In the genomic region with DNA sequence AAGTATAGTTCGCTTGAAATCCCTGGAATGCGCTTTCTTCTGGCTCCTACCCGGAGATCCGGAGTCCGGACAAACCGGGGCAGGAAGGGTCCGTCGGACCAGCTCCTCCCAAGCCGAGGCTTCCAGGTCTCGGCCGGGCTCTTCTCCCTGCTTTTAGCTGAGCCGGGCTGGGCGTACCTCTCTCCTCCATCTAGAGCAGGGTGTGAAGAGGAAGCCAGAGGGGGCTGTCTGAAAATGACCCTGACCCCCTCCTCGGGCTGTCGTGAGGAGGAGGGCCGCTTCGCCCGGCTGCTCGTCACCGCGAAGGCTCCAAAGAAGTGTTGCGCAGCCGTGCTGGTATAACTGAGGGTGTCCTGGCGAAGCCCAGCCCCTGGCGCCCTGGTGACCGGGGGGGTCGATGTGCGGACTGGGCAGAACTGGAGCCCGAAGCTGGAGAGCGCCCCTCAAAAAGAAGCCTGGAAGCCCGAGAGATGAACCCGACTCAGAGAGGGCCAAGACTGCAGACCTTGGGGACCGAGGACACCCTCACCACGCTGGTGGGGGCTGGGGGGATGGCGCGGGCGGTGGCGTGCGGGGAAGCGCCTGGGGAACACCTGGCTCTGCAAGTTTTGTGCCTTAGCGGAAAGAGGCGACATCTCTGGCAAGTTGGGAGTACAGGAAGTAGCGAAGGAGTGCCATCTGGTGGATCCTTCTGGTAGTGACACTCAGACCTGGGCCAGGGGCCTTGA, we compare ENCODE assay signal across 1 cellular context.
TF ChIP-seq lines count a peak whose summit lies in the region.

No MANE protein-coding gene starts in this region.

TF ChIP-seq in HepG2, 621 proteins besides CTCF, POLR2A, EP300 and RAD21 (continued from another document and continues in another):
- TF ChIP-seq, protein P1, sequence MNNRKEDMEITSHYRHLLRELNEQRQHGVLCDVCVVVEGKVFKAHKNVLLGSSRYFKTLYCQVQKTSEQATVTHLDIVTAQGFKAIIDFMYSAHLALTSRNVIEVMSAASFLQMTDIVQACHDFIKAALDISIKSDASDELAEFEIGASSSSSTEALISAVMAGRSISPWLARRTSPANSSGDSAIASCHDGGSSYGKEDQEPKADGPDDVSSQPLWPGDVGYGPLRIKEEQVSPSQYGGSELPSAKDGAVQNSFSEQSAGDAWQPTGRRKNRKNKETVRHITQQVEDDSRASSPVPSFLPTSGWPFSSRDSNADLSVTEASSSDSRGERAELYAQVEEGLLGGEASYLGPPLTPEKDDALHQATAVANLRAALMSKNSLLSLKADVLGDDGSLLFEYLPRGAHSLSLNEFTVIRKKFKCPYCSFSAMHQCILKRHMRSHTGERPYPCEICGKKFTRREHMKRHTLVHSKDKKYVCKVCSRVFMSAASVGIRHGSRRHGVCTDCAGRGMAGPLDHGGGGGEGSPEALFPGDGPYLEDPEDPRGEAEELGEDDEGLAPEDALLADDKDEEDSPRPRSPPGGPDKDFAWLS (CRISPR knock-in tag; IDR thresholded peaks at IDR 0.05; ENCODE audit: borderline replicate concordance) = no peak
- TF ChIP-seq ZBTB8A (CRISPR knock-in tag; IDR thresholded peaks at IDR 0.05; ENCODE audit: borderline replicate concordance, low read depth) (no peak), ZNF674 (CRISPR knock-in tag; IDR thresholded peaks at IDR 0.05; ENCODE audit: low read depth) (no peak), ARHGAP35 (CRISPR knock-in tag; IDR thresholded peaks at IDR 0.05; ENCODE audit: borderline replicate concordance) (no peak), HES4 (CRISPR knock-in tag; IDR thresholded peaks at IDR 0.05; ENCODE audit: borderline replicate concordance) (no peak), FOXK1 (CRISPR knock-in tag; IDR thresholded peaks at IDR 0.05; ENCODE audit: borderline replicate concordance, low read depth) (no peak), MIXL1 (CRISPR knock-in tag; IDR thresholded peaks at IDR 0.05) (no peak; the same call in 1 of the 2 replicates), DPF2 (CRISPR knock-in tag; IDR thresholded peaks at IDR 0.05; ENCODE audit: borderline replicate concordance, low read depth) (no peak), TMF1 (CRISPR knock-in tag; IDR thresholded peaks at IDR 0.05; ENCODE audit: low read depth) (no peak), ZNF451 (CRISPR knock-in tag; IDR thresholded peaks at IDR 0.05) (0 out of 2 replicates have a peak, but pooled peaks have one; percentile 26), ZNF484 (CRISPR knock-in tag; IDR thresholded peaks at IDR 0.05; ENCODE audit: borderline replicate concordance, low read depth) (no peak), ZSCAN9 (CRISPR knock-in tag; IDR thresholded peaks at IDR 0.05; ENCODE audit: borderline replicate concordance) (no peak), PLRG1 (conservative IDR thresholded peaks at IDR 0.05) (no peak), MED8 (CRISPR knock-in tag; IDR thresholded peaks at IDR 0.05; ENCODE audit: insufficient replicate concordance) (no peak), TEAD2 (CRISPR knock-in tag; IDR thresholded peaks at IDR 0.05) (no peak)
- TF ChIP-seq, protein P2, sequence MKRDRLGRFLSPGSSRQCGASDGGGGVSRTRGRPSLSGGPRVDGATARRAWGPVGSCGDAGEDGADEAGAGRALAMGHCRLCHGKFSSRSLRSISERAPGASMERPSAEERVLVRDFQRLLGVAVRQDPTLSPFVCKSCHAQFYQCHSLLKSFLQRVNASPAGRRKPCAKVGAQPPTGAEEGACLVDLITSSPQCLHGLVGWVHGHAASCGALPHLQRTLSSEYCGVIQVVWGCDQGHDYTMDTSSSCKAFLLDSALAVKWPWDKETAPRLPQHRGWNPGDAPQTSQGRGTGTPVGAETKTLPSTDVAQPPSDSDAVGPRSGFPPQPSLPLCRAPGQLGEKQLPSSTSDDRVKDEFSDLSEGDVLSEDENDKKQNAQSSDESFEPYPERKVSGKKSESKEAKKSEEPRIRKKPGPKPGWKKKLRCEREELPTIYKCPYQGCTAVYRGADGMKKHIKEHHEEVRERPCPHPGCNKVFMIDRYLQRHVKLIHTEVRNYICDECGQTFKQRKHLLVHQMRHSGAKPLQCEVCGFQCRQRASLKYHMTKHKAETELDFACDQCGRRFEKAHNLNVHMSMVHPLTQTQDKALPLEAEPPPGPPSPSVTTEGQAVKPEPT (CRISPR knock-in tag; IDR thresholded peaks at IDR 0.05; ENCODE audit: low read depth) = no peak
- TF ChIP-seq, protein P3, sequence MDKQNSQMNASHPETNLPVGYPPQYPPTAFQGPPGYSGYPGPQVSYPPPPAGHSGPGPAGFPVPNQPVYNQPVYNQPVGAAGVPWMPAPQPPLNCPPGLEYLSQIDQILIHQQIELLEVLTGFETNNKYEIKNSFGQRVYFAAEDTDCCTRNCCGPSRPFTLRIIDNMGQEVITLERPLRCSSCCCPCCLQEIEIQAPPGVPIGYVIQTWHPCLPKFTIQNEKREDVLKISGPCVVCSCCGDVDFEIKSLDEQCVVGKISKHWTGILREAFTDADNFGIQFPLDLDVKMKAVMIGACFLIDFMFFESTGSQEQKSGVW (CRISPR knock-in tag; IDR thresholded peaks at IDR 0.05; ENCODE audit: borderline replicate concordance) = no peak
- TF ChIP-seq, protein P4, sequence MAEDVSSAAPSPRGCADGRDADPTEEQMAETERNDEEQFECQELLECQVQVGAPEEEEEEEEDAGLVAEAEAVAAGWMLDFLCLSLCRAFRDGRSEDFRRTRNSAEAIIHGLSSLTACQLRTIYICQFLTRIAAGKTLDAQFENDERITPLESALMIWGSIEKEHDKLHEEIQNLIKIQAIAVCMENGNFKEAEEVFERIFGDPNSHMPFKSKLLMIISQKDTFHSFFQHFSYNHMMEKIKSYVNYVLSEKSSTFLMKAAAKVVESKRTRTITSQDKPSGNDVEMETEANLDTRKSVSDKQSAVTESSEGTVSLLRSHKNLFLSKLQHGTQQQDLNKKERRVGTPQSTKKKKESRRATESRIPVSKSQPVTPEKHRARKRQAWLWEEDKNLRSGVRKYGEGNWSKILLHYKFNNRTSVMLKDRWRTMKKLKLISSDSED (CRISPR knock-in tag; IDR thresholded peaks at IDR 0.05) = no peak
- TF ChIP-seq, protein P5, sequence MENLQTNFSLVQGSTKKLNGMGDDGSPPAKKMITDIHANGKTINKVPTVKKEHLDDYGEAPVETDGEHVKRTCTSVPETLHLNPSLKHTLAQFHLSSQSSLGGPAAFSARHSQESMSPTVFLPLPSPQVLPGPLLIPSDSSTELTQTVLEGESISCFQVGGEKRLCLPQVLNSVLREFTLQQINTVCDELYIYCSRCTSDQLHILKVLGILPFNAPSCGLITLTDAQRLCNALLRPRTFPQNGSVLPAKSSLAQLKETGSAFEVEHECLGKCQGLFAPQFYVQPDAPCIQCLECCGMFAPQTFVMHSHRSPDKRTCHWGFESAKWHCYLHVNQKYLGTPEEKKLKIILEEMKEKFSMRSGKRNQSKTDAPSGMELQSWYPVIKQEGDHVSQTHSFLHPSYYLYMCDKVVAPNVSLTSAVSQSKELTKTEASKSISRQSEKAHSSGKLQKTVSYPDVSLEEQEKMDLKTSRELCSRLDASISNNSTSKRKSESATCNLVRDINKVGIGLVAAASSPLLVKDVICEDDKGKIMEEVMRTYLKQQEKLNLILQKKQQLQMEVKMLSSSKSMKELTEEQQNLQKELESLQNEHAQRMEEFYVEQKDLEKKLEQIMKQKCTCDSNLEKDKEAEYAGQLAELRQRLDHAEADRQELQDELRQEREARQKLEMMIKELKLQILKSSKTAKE (CRISPR knock-in tag; IDR thresholded peaks at IDR 0.05; ENCODE audit: borderline replicate concordance) = no peak
- TF ChIP-seq, protein P6, sequence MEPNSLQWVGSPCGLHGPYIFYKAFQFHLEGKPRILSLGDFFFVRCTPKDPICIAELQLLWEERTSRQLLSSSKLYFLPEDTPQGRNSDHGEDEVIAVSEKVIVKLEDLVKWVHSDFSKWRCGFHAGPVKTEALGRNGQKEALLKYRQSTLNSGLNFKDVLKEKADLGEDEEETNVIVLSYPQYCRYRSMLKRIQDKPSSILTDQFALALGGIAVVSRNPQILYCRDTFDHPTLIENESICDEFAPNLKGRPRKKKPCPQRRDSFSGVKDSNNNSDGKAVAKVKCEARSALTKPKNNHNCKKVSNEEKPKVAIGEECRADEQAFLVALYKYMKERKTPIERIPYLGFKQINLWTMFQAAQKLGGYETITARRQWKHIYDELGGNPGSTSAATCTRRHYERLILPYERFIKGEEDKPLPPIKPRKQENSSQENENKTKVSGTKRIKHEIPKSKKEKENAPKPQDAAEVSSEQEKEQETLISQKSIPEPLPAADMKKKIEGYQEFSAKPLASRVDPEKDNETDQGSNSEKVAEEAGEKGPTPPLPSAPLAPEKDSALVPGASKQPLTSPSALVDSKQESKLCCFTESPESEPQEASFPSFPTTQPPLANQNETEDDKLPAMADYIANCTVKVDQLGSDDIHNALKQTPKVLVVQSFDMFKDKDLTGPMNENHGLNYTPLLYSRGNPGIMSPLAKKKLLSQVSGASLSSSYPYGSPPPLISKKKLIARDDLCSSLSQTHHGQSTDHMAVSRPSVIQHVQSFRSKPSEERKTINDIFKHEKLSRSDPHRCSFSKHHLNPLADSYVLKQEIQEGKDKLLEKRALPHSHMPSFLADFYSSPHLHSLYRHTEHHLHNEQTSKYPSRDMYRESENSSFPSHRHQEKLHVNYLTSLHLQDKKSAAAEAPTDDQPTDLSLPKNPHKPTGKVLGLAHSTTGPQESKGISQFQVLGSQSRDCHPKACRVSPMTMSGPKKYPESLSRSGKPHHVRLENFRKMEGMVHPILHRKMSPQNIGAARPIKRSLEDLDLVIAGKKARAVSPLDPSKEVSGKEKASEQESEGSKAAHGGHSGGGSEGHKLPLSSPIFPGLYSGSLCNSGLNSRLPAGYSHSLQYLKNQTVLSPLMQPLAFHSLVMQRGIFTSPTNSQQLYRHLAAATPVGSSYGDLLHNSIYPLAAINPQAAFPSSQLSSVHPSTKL (CRISPR knock-in tag; IDR thresholded peaks at IDR 0.05) = no peak
- TF ChIP-seq, protein P7, sequence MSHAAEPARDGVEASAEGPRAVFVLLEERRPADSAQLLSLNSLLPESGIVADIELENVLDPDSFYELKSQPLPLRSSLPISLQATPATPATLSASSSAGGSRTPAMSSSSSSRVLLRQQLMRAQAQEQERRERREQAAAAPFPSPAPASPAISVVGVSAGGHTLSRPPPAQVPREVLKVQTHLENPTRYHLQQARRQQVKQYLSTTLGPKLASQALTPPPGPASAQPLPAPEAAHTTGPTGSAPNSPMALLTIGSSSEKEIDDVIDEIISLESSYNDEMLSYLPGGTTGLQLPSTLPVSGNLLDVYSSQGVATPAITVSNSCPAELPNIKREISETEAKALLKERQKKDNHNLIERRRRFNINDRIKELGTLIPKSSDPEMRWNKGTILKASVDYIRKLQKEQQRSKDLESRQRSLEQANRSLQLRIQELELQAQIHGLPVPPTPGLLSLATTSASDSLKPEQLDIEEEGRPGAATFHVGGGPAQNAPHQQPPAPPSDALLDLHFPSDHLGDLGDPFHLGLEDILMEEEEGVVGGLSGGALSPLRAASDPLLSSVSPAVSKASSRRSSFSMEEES (CRISPR knock-in tag; IDR thresholded peaks at IDR 0.05) = no peak
- TF ChIP-seq, protein P8, sequence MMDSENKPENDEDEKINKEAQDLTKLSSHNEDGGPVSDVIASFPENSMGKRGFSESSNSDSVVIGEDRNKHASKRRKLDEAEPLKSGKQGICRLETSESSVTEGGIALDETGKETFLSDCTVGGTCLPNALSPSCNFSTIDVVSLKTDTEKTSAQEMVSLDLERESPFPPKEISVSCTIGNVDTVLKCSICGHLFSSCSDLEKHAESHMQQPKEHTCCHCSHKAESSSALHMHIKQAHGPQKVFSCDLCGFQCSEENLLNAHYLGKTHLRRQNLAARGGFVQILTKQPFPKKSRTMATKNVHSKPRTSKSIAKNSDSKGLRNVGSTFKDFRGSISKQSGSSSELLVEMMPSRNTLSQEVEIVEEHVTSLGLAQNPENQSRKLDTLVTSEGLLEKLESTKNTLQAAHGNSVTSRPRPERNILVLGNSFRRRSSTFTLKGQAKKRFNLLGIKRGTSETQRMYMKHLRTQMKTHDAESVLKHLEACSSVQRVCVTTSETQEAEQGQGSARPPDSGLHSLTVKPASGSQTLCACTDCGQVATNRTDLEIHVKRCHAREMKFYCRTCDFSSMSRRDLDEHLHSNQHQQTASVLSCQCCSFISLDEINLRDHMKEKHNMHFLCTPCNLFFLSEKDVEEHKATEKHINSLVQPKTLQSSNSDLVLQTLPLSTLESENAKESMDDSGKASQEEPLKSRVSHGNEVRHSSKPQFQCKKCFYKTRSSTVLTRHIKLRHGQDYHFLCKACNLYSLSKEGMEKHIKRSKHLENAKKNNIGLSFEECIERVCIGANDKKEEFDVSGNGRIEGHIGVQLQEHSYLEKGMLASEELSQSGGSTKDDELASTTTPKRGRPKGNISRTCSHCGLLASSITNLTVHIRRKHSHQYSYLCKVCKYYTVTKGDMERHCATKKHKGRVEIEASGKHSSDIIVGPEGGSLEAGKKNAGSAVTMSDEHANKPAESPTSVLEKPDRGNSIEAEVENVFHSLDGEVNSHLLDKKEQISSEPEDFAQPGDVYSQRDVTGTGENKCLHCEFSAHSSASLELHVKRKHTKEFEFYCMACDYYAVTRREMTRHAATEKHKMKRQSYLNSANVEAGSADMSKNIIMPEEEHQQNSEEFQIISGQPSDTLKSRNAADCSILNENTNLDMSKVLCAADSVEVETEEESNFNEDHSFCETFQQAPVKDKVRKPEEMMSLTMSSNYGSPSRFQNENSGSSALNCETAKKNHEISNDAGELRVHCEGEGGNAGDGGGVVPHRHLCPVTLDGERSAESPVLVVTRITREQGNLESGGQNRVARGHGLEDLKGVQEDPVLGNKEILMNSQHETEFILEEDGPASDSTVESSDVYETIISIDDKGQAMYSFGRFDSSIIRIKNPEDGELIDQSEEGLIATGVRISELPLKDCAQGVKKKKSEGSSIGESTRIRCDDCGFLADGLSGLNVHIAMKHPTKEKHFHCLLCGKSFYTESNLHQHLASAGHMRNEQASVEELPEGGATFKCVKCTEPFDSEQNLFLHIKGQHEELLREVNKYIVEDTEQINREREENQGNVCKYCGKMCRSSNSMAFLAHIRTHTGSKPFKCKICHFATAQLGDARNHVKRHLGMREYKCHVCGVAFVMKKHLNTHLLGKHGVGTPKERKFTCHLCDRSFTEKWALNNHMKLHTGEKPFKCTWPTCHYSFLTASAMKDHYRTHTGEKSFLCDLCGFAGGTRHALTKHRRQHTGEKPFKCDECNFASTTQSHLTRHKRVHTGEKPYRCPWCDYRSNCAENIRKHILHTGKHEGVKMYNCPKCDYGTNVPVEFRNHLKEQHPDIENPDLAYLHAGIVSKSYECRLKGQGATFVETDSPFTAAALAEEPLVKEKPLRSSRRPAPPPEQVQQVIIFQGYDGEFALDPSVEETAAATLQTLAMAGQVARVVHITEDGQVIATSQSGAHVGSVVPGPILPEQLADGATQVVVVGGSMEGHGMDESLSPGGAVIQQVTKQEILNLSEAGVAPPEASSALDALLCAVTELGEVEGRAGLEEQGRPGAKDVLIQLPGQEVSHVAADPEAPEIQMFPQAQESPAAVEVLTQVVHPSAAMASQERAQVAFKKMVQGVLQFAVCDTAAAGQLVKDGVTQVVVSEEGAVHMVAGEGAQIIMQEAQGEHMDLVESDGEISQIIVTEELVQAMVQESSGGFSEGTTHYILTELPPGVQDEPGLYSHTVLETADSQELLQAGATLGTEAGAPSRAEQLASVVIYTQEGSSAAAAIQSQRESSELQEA (CRISPR knock-in tag; IDR thresholded peaks at IDR 0.05; ENCODE audit: not compliant biosample characterization) = no peak
- TF ChIP-seq, protein P9, sequence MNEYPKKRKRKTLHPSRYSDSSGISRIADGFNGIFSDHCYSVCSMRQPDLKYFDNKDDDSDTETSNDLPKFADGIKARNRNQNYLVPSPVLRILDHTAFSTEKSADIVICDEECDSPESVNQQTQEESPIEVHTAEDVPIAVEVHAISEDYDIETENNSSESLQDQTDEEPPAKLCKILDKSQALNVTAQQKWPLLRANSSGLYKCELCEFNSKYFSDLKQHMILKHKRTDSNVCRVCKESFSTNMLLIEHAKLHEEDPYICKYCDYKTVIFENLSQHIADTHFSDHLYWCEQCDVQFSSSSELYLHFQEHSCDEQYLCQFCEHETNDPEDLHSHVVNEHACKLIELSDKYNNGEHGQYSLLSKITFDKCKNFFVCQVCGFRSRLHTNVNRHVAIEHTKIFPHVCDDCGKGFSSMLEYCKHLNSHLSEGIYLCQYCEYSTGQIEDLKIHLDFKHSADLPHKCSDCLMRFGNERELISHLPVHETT (CRISPR knock-in tag; conservative IDR thresholded peaks at IDR 0.05) = no peak
